Comparison of ENCODE assay signal across 6 cellular contexts in genomic region chr16:3458852-3459361, GRCh38. TPM values are rescaled to one million over a fixed set of nuclear protein-coding genes. Genes with fewer than 3 reads are reported as not detected.
DNase-seq lines count a peak whose midpoint lies in the region; ATAC-seq and TF ChIP-seq lines count a peak whose summit lies in the region.

No MANE protein-coding gene starts in this region.

- H3K4me1 ChIP-seq in BE2C = peaks cover 8% of the 10 kb centered on the region
- H3K4me1 ChIP-seq in ovary (ENCODE audit: insufficient read depth) = peaks cover 11% of the 10 kb centered on the region

- TF ChIP-seq POLR2A in ovary (IDR thresholded peaks at IDR 0.05) = no peak

- no peaks in the 10 kb centered on the region for H3K9me3 ChIP-seq in BE2C
- no peaks in the 10 kb centered on the region for H3K9me3 ChIP-seq in ovary

- no peak for ATAC-seq in HG03135 (IDR thresholded peaks at IDR 0.05; ENCODE audit: unreplicated experiment)

- DNase-seq in BE2C (no peak), HPDE6-E6E7 (ENCODE audit: extremely low spot score) (peak; percentile 23), coronary artery (ENCODE audit: low spot score) (no peak), ovary (peak in 1 of 5 donors; percentile 10), NCI-H524 (lab: John Stamatoyannopoulos, UW) (no peak)

- no peak for TF ChIP-seq CTCF in BE2C (IDR thresholded peaks at IDR 0.05; ENCODE audit: low read depth, low read length)
- TF ChIP-seq CTCF in coronary artery (IDR thresholded peaks at IDR 0.05) = no peak
- TF ChIP-seq CTCF in ovary (IDR thresholded peaks at IDR 0.05) = no peak

- TF ChIP-seq EP300 in ovary (IDR thresholded peaks at IDR 0.05) = no peak

- intact Hi-C loops in ovary (cut with DNase I) = no loop called here

- no peaks in the 10 kb centered on the region for H3K27me3 ChIP-seq in BE2C
- no peaks in the 10 kb centered on the region for H3K27me3 ChIP-seq in ovary

- WGBS in ovary, 3 donors = 2 to 3% (median 3%) methylated on average over 10 of the region's 10 CpGs

- H3K4me3 ChIP-seq in BE2C (ENCODE audit: low read depth, low read length) (peak overlapping the region; percentile 91), coronary artery (peak overlapping the region; percentile 87), ovary (peak overlapping the region; percentile 71)

- H3K36me3 ChIP-seq in BE2C = no peaks in the 10 kb centered on the region; the same call in 1 of the 2 replicates
- H3K36me3 ChIP-seq in ovary = no peaks in the 10 kb centered on the region

- peak overlapping the region; percentile 85 to 94 for H3K27ac ChIP-seq in coronary artery
- H3K27ac ChIP-seq in ovary = peak overlapping the region; percentile 75 to 95

RNA-seq across cellular contexts. Expression of gene NAA60, which starts 15.4 kb away (rescaled TPM):
- 77.0 TPM for polyA plus RNA-seq in BE2C (2012; ENCODE audit: insufficient read depth, insufficient read length, low read depth)
- 10 to 100 TPM; 16.6 to 46.4 (median 40.8) TPM for total RNA-seq in ovary
- 100 to 1,000 TPM in 1 of 2 donors, 10 to 100 TPM in 1; 33.1 to 106 TPM for polyA plus RNA-seq in ovary

RNA-seq across cellular contexts. Expression of gene ZNF597, which starts 15.6 kb away (rescaled TPM):
- 3.9 TPM for polyA plus RNA-seq in BE2C (2012; ENCODE audit: insufficient read depth, insufficient read length, low read depth)
- total RNA-seq in ovary = 1 to 10 TPM; 1.8 to 3.8 (median 3.0) TPM
- 1 to 10 TPM; 1.6 to 3.8 TPM for polyA plus RNA-seq in ovary

RNA-seq across cellular contexts. Expression of gene C16orf90, which starts 36.4 kb away (rescaled TPM):
- polyA plus RNA-seq in BE2C (2012; ENCODE audit: insufficient read depth, insufficient read length, low read depth) = not detected
- not detected for total RNA-seq in ovary
- not detected for polyA plus RNA-seq in ovary

RNA-seq across cellular contexts. Expression of gene CLUAP1, which starts 41.9 kb away (rescaled TPM):
- polyA plus RNA-seq in BE2C (2012; ENCODE audit: insufficient read depth, insufficient read length, low read depth) = 41.5 TPM
- 10 to 100 TPM; 21.1 to 43.4 (median 37.5) TPM for total RNA-seq in ovary
- polyA plus RNA-seq in ovary = 10 to 100 TPM; 20.0 to 51.8 TPM

RNA-seq across cellular contexts. Expression of gene ZNF174, which starts 57.9 kb away (rescaled TPM):
- polyA plus RNA-seq in BE2C (2012; ENCODE audit: insufficient read depth, insufficient read length, low read depth) = 7.5 TPM
- 10 to 100 TPM; 10.5 to 17.4 (median 15.1) TPM for total RNA-seq in ovary
- polyA plus RNA-seq in ovary = 10 to 100 TPM; 10.9 to 22.2 TPM
